24 cellular contexts compared by ENCODE assay signal in genomic region chr7:157944734-157945291, GRCh38.
"Had no signal": no experiment of that assay in that cellular context is flagged by ENCODE, and none has a peak within 500 bp of the region (broad histone marks: within the 10 kb centered on the region; RNA-seq: fewer than 3 reads in every experiment).

No MANE protein-coding gene starts in this region.

- H3K36me3 Mint-ChIP-seq: immature natural killer cell; memory B cell; mesothelial cell of epicardium; naive B cell; natural killer cell treated with Interleukin-12 subunit alpha and Interleukin-12 subunit beta and Interleukin-15 and Interleukin-18, amount 100 ng/mL, for 72 hours; stimulated activated effector memory CD8-positive, alpha-beta T cell treated with anti-CD3 and anti-CD28 coated beads, Interleukin-12 subunit alpha, Interleukin-12 subunit beta, amount 100 ng/mL, for 72 hours had no signal

- DNase-seq: cortex of kidney; effector memory CD8-positive, alpha-beta T cell; hypothalamus; immature natural killer cell; kidney glomerular epithelial cell; left ventricle myocardium superior; naive B cell; psoas muscle; stimulated activated CD4-positive, alpha-beta T cell treated with anti-CD3 and anti-CD28 coated beads, Interleukin-12 subunit alpha, Interleukin-12 subunit beta, amount 100 ng/mL, for 4 hours; stimulated activated CD4-positive, alpha-beta T cell treated with anti-CD3 and anti-CD28 coated beads, Interleukin-1b, Interleukin-23, amount 100 ng/mL, for 48 hours; stimulated activated CD4-positive, alpha-beta T cell treated with anti-CD3 and anti-CD28 coated beads, Interleukin-4, amount 100 ng/mL, for 24 hours; stimulated activated naive CD4-positive, alpha-beta T cell treated with Interleukin-2 at 50 U/mL for 16 hours; stomach; thyroid gland; trophoblast cell had no signal

- H3K27ac Mint-ChIP-seq: effector memory CD8-positive, alpha-beta T cell; immature natural killer cell; memory B cell; mesothelial cell of epicardium; naive B cell; natural killer cell treated with Interleukin-12 subunit alpha and Interleukin-12 subunit beta and Interleukin-15 and Interleukin-18, amount 100 ng/mL, for 72 hours; stimulated activated effector memory CD8-positive, alpha-beta T cell treated with anti-CD3 and anti-CD28 coated beads, Interleukin-12 subunit alpha, Interleukin-12 subunit beta, amount 100 ng/mL, for 72 hours had no signal

- H3K4me2 ChIP-seq: smooth muscle cell had no signal

- H3K9me3 ChIP-seq: thyroid gland had no signal

- H3K4me3 ChIP-seq: lung, mucosa of descending colon, psoas muscle, smooth muscle cell, stomach, thyroid gland had no signal

- H3K4me1 ChIP-seq: psoas muscle, stomach, thyroid gland had no signal

- H3K4me1 Mint-ChIP-seq: immature natural killer cell; memory B cell; mesothelial cell of epicardium; naive B cell; stimulated activated effector memory CD8-positive, alpha-beta T cell treated with anti-CD3 and anti-CD28 coated beads, Interleukin-12 subunit alpha, Interleukin-12 subunit beta, amount 100 ng/mL, for 72 hours had no signal

- H3K27ac ChIP-seq: psoas muscle, stomach, thyroid gland had no signal

- H3K27me3 Mint-ChIP-seq: memory B cell; naive B cell; natural killer cell treated with Interleukin-12 subunit alpha and Interleukin-12 subunit beta and Interleukin-15 and Interleukin-18, amount 100 ng/mL, for 72 hours had no signal

- H3K27me3 ChIP-seq: stomach, thyroid gland had no signal

- H3K4me3 Mint-ChIP-seq: effector memory CD8-positive, alpha-beta T cell; immature natural killer cell; memory B cell; mesothelial cell of epicardium; naive B cell; natural killer cell treated with Interleukin-12 subunit alpha and Interleukin-12 subunit beta and Interleukin-15 and Interleukin-18, amount 100 ng/mL, for 72 hours; neural crest cell; stimulated activated effector memory CD8-positive, alpha-beta T cell treated with anti-CD3 and anti-CD28 coated beads, Interleukin-12 subunit alpha, Interleukin-12 subunit beta, amount 100 ng/mL, for 72 hours had no signal

- ATAC-seq: effector memory CD8-positive, alpha-beta T cell; left ventricle myocardium superior; mucosa of descending colon; psoas muscle; sciatic nerve; stimulated activated effector memory CD8-positive, alpha-beta T cell treated with anti-CD3 and anti-CD28 coated beads, Interleukin-12 subunit alpha, Interleukin-12 subunit beta, amount 100 ng/mL, for 72 hours had no signal

- H3K36me3 ChIP-seq: stomach, thyroid gland had no signal
